Comparison of ENCODE assay signal across 1 cellular context in genomic region chr10:97736902-97737769, GRCh38.
A peak's percentile ranks its signal among the peaks of the same experiment; 100 is the strongest.
TF ChIP-seq lines count a peak whose summit lies in the region.

A gene with protein sequence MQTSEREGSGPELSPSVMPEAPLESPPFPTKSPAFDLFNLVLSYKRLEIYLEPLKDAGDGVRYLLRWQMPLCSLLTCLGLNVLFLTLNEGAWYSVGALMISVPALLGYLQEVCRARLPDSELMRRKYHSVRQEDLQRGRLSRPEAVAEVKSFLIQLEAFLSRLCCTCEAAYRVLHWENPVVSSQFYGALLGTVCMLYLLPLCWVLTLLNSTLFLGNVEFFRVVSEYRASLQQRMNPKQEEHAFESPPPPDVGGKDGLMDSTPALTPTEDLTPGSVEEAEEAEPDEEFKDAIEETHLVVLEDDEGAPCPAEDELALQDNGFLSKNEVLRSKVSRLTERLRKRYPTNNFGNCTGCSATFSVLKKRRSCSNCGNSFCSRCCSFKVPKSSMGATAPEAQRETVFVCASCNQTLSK (plus strand): TSS chr10:97737128. CDS start chr10:97738478, 1,350 bp downstream.

TF ChIP-seq in HepG2, 621 proteins besides CTCF, POLR2A, EP300 and RAD21 (continued from another document and continues in another):
- TF ChIP-seq ZNF17 (CRISPR knock-in tag; IDR thresholded peaks at IDR 0.05), result 0 out of 2 replicates have a peak, but pooled peaks have one; percentile 79
- TF ChIP-seq ZNF775 (CRISPR knock-in tag; IDR thresholded peaks at IDR 0.05; ENCODE audit: borderline replicate concordance), result 0 out of 2 replicates have a peak, but pooled peaks have one; percentile 67
- peak; percentile 85; the same call in 1 of the 2 replicates for TF ChIP-seq ZMYM2 (CRISPR knock-in tag; IDR thresholded peaks at IDR 0.05)
- TF ChIP-seq HDAC1 (CRISPR knock-in tag; IDR thresholded peaks at IDR 0.05), result peak; percentile 94
- TF ChIP-seq NFYC (CRISPR knock-in tag; IDR thresholded peaks at IDR 0.05), result peak; percentile 56
- TF ChIP-seq ZNF672 (CRISPR knock-in tag; IDR thresholded peaks at IDR 0.05), result no peak
- TF ChIP-seq ATF4 (CRISPR knock-in tag; IDR thresholded peaks at IDR 0.05), result peak in 1 of 2 experiments; percentile 81; a peak in 2 of 4 replicates
- peak; percentile 55 for TF ChIP-seq MYPOP (CRISPR knock-in tag; IDR thresholded peaks at IDR 0.05)
- no peak for TF ChIP-seq YY1 (IDR thresholded peaks at IDR 0.05; ENCODE audit: insufficient read depth, insufficient replicate concordance, low read depth, low read length)
- no peak for TF ChIP-seq ZKSCAN1 (IDR thresholded peaks at IDR 0.05; ENCODE audit: low read length)
- TF ChIP-seq HNF1A (IDR thresholded peaks at IDR 0.05; ENCODE audit: low read depth), result no peak
- peak; percentile 58; the same call in 1 of the 2 replicates for TF ChIP-seq HNF1A (CRISPR knock-in tag; IDR thresholded peaks at IDR 0.05; ENCODE audit: borderline replicate concordance)
- TF ChIP-seq GRHL1 (CRISPR knock-in tag; conservative IDR thresholded peaks at IDR 0.05), result no peak
- no peak for TF ChIP-seq SYNCRIP (IDR thresholded peaks at IDR 0.05; ENCODE audit: insufficient read depth, low read depth, low read length)
- TF ChIP-seq NR3C1 (CRISPR knock-in tag; IDR thresholded peaks at IDR 0.05), result no peak
- TF ChIP-seq HOXA7 (CRISPR knock-in tag; IDR thresholded peaks at IDR 0.05), result no peak
- peak; percentile 73; the same call in 1 of the 2 replicates for TF ChIP-seq ZNF333 (CRISPR knock-in tag; IDR thresholded peaks at IDR 0.05; ENCODE audit: borderline replicate concordance)
- TF ChIP-seq KAT7 (CRISPR knock-in tag; IDR thresholded peaks at IDR 0.05; ENCODE audit: borderline replicate concordance), result peak; percentile 89
- TF ChIP-seq SMAD3 (CRISPR knock-in tag; IDR thresholded peaks at IDR 0.05), result peak; percentile 87
- TF ChIP-seq POLR2AphosphoS5 (IDR thresholded peaks at IDR 0.05; ENCODE audit: low read depth, low read length), result peak; percentile 81
- peak; percentile 99 for TF ChIP-seq AHR (CRISPR knock-in tag; IDR thresholded peaks at IDR 0.05)
- TF ChIP-seq ZNF337 (CRISPR knock-in tag; IDR thresholded peaks at IDR 0.05; ENCODE audit: borderline replicate concordance, low read depth), result no peak
- TF ChIP-seq STAT5B (CRISPR knock-in tag; IDR thresholded peaks at IDR 0.05), result 0 out of 2 replicates have a peak, but pooled peaks have one; percentile 74
- TF ChIP-seq CHD4 (IDR thresholded peaks at IDR 0.05; ENCODE audit: borderline replicate concordance, low read length), result no peak
- TF ChIP-seq ZFP1 (CRISPR knock-in tag; IDR thresholded peaks at IDR 0.05), result peak; percentile 87
- TF ChIP-seq ZNF564 (CRISPR knock-in tag; IDR thresholded peaks at IDR 0.05), result peak; percentile 77
- 0 out of 2 replicates have a peak, but pooled peaks have one; percentile 64 for TF ChIP-seq ZNF12 (CRISPR knock-in tag; IDR thresholded peaks at IDR 0.05)
- TF ChIP-seq PHF21A (CRISPR knock-in tag; IDR thresholded peaks at IDR 0.05), result peak; percentile 59
- no peak for TF ChIP-seq CEBPZ (IDR thresholded peaks at IDR 0.05; ENCODE audit: low read length)
- peak; percentile 57; the same call in 1 of the 2 replicates for TF ChIP-seq ZBTB14 (CRISPR knock-in tag; IDR thresholded peaks at IDR 0.05)
- TF ChIP-seq, protein P1, sequence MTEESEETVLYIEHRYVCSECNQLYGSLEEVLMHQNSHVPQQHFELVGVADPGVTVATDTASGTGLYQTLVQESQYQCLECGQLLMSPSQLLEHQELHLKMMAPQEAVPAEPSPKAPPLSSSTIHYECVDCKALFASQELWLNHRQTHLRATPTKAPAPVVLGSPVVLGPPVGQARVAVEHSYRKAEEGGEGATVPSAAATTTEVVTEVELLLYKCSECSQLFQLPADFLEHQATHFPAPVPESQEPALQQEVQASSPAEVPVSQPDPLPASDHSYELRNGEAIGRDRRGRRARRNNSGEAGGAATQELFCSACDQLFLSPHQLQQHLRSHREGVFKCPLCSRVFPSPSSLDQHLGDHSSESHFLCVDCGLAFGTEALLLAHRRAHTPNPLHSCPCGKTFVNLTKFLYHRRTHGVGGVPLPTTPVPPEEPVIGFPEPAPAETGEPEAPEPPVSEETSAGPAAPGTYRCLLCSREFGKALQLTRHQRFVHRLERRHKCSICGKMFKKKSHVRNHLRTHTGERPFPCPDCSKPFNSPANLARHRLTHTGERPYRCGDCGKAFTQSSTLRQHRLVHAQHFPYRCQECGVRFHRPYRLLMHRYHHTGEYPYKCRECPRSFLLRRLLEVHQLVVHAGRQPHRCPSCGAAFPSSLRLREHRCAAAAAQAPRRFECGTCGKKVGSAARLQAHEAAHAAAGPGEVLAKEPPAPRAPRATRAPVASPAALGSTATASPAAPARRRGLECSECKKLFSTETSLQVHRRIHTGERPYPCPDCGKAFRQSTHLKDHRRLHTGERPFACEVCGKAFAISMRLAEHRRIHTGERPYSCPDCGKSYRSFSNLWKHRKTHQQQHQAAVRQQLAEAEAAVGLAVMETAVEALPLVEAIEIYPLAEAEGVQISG (CRISPR knock-in tag; IDR thresholded peaks at IDR 0.05), result peak; percentile 83
- TF ChIP-seq ZNF510 (CRISPR knock-in tag; IDR thresholded peaks at IDR 0.05; ENCODE audit: low read depth), result peak; percentile 96
- TF ChIP-seq HOXD1 (CRISPR knock-in tag; IDR thresholded peaks at IDR 0.05), result peak; percentile 86; the same call in 1 of the 2 replicates
- no peak for TF ChIP-seq MAF1 (CRISPR knock-in tag; IDR thresholded peaks at IDR 0.05; ENCODE audit: borderline replicate concordance)
- TF ChIP-seq ZNF451 (CRISPR knock-in tag; IDR thresholded peaks at IDR 0.05), result peak; percentile 92
- TF ChIP-seq, protein P2, sequence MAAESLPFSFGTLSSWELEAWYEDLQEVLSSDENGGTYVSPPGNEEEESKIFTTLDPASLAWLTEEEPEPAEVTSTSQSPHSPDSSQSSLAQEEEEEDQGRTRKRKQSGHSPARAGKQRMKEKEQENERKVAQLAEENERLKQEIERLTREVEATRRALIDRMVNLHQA (CRISPR knock-in tag; IDR thresholded peaks at IDR 0.05), result 0 out of 2 replicates have a peak, but pooled peaks have one; percentile 64
- TF ChIP-seq GTF2F1 (IDR thresholded peaks at IDR 0.05; ENCODE audit: low read length), result no peak
- TF ChIP-seq ZNF569 (CRISPR knock-in tag; IDR thresholded peaks at IDR 0.05; ENCODE audit: borderline replicate concordance), result no peak; the same call in 1 of the 2 replicates
- peak; percentile 98 for TF ChIP-seq ZNF749 (CRISPR knock-in tag; IDR thresholded peaks at IDR 0.05; ENCODE audit: borderline replicate concordance)
- peak; percentile 85 for TF ChIP-seq ZNF350 (CRISPR knock-in tag; IDR thresholded peaks at IDR 0.05; ENCODE audit: borderline replicate concordance, low read depth)
- no peak for TF ChIP-seq ZNF549 (CRISPR knock-in tag; IDR thresholded peaks at IDR 0.05)
- peak; percentile 70 for TF ChIP-seq DR1 (CRISPR knock-in tag; IDR thresholded peaks at IDR 0.05)
- TF ChIP-seq ZNF678 (CRISPR knock-in tag; IDR thresholded peaks at IDR 0.05), result peak; percentile 91; the same call in 1 of the 2 replicates
- peak; percentile 87 for TF ChIP-seq HMG20B (CRISPR knock-in tag; conservative IDR thresholded peaks at IDR 0.05)
